In the genomic region with DNA sequence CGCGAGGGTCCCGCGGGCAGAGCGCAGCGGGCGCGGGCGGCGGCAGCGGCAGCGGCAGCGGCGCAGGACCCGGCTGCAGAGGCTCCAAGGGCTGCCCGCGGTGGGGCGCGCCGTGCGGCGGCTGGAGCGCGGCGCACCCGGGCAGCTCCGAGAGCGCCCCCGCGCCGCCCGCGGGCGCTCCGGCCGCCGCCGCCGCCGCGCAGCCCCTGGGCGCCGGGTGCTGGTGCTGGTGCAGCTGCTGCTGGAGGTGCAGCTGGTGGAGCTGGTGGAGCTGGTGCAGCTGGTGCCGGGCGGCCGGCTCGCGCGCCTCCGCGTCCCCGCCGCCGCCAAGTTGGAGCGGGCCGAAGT, we compare ENCODE assay signal across 8 cellular contexts. TPM values are rescaled to one million over a fixed set of nuclear protein-coding genes. Genes with fewer than 3 reads are reported as not detected.
DNase-seq lines count a peak whose midpoint lies in the region; ATAC-seq and TF ChIP-seq lines count a peak whose summit lies in the region.

No MANE protein-coding gene starts in this region.

- H3K36me3 ChIP-seq in A673 (ENCODE audit: insufficient read depth, low read length, poor library complexity, severe bottlenecking): no peaks in the 10 kb centered on the region
- H3K36me3 ChIP-seq in iPS-20b (ENCODE audit: insufficient read depth, low read depth, low read length): no peaks in the 10 kb centered on the region
- H3K36me3 ChIP-seq in stomach smooth muscle (ENCODE audit: control insufficient read depth in 2 of 2, insufficient read depth in 2 of 2, low read length in 2 of 2): no peaks in the 10 kb centered on the region

- ATAC-seq in GM18858 (IDR thresholded peaks at IDR 0.05; ENCODE audit: unreplicated experiment): peak; percentile 11
- ATAC-seq in HG03103 (IDR thresholded peaks at IDR 0.05; ENCODE audit: low read depth, unreplicated experiment): peak; percentile 8

- no peak for TF ChIP-seq CTCF in A673 (conservative IDR thresholded peaks at IDR 0.05; ENCODE audit: low read depth, low read length)

- CTCF ChIA-PET in A673 (lab: Charles Lee): no interaction called here

- DNase-seq in A673 (ENCODE audit: low spot score): peak; percentile 63
- DNase-seq in activated CD8-positive, alpha-beta memory T cell treated with anti-CD3 and anti-CD28 coated beads, Interleukin-2, amount 50 U/mL, for 4 hours: peak; percentile 37
- no peak for DNase-seq in activated effector memory CD4-positive, alpha-beta T cell treated with anti-CD3 and anti-CD28 coated beads, Interleukin-2, amount 50 U/mL, for 16 hours
- no peak for DNase-seq in NCI-H1048 (lab: John Stamatoyannopoulos, UW)

- H3K4me3 ChIP-seq in A673 (ENCODE audit: low read depth, low read length, poor library complexity, severe bottlenecking) (peak overlapping the region; percentile 66), iPS-20b (ENCODE audit: low read length) (peak overlapping the region; percentile 68; the same call in 1 of the 2 replicates), stomach smooth muscle (ENCODE audit: low read length in 2 of 2) (peak overlapping the region; percentile 81 to 95)

- BruUV-seq in A673 (replicated peaks; lab: Mats Ljungman, UMichigan): no TSS peak

- H3K9me3 ChIP-seq in A673 (ENCODE audit: low read depth, low read length, poor library complexity, severe bottlenecking) (no peaks in the 10 kb centered on the region), iPS-20b (ENCODE audit: insufficient read depth, low read depth, low read length) (no peaks in the 10 kb centered on the region), stomach smooth muscle (ENCODE audit: control insufficient read depth in 2 of 2, low read length in 2 of 2) (no peaks in the 10 kb centered on the region)

- H3K4me1 ChIP-seq in A673 (ENCODE audit: insufficient read depth, low read length, poor library complexity, severe bottlenecking): peaks cover 24% of the 10 kb centered on the region
- peaks cover 6% of the 10 kb centered on the region; the same call in 1 of the 2 replicates for H3K4me1 ChIP-seq in iPS-20b (ENCODE audit: insufficient read depth, low read length)
- H3K4me1 ChIP-seq in stomach smooth muscle (ENCODE audit: control insufficient read depth, insufficient read depth, low read length): peaks cover 37% of the 10 kb centered on the region

- H3K27ac ChIP-seq in A673 (ENCODE audit: low read depth, low read length, poor library complexity, severe bottlenecking): peak overlapping the region; percentile 53
- H3K27ac ChIP-seq in iPS-20b (ENCODE audit: low read length): no peak overlapping the region
- peak overlapping the region; percentile 67 for H3K27ac ChIP-seq in stomach smooth muscle (ENCODE audit: low read length)

- H3K27me3 ChIP-seq in A673 (replicated peaks; ENCODE audit: insufficient read depth, low read depth, low read length, poor library complexity) (no peaks in the 10 kb centered on the region), iPS-20b (ENCODE audit: insufficient read depth, low read length) (peaks cover 94% of the 10 kb centered on the region), stomach smooth muscle (ENCODE audit: control insufficient read depth in 1 of 2, insufficient read depth in 2 of 2, low read length in 2 of 2) (no peaks in the 10 kb centered on the region)

- POLR2A ChIA-PET in A673 (lab: Charles Lee; ENCODE audit: low non-redundant PET): interaction anchor here (1.1 kb wide), 1 partner anchor 13 kb away, joined by 3 read pairs; no protein-coding TSS in a partner anchor

- H3K9ac ChIP-seq in iPS-20b (ENCODE audit: low read depth, low read length) (peak overlapping the region; percentile 51; the same call in 1 of the 2 replicates), stomach smooth muscle (ENCODE audit: low read length in 2 of 2) (peak overlapping the region in 1 of 2 donors; percentile 52)

- intact Hi-C loops in A673 (cut with micrococcal nuclease; ENCODE audit: unreplicated experiment): loop anchor here (5.0 kb wide), 2 partner anchors 155 to 310 kb away; no protein-coding TSS in a partner anchor

RNA-seq across cellular contexts. Expression of gene IER5L, which starts 0.6 kb away (rescaled TPM):
- total RNA-seq in A673 (2021): 12.1 and 14.0 TPM in 2 replicates

Comparison
In these comparisons a context has a peak if more than half of its experiments do, and no peak if none do; other contexts are left out.
1. DNase-seq: peak in A673 (single experiment) and activated CD8-positive, alpha-beta memory T cell treated with anti-CD3 and anti-CD28 coated beads, Interleukin-2, amount 50 U/mL, for 4 hours (single experiment); none in activated effector memory CD4-positive, alpha-beta T cell treated with anti-CD3 and anti-CD28 coated beads, Interleukin-2, amount 50 U/mL, for 16 hours (single experiment) and NCI-H1048 (single experiment).
2. Peak in every context shown above with its lines, with median percentiles within 50 percentile points of each other: H3K4me3 ChIP-seq.